7 cellular contexts compared by ENCODE assay signal in genomic region chr4:4047202-4047601, GRCh38.
DNase-seq lines count a peak whose midpoint lies in the region; FAIRE-seq and TF ChIP-seq lines count a peak whose summit lies in the region.
"Not testable (repeated sequence)": the region's sequence is repeated elsewhere in the genome, so short reads cannot be mapped to it uniquely, and the experiment has no call there.

No MANE protein-coding gene starts in this region.

- not testable (repeated sequence) for H4K8ac ChIP-seq in trophoblast cell (ENCODE audit: low read depth, low read length)

- H3K9ac ChIP-seq in OCI-LY3 (ENCODE audit: low read length); trophoblast cell (ENCODE audit: low read length): not testable (repeated sequence)

- H3K14ac ChIP-seq in trophoblast cell (ENCODE audit: low read length), result not testable (repeated sequence)

- not testable (repeated sequence) for H2BK5ac ChIP-seq in trophoblast cell (ENCODE audit: low read depth, low read length, poor library complexity)

- not testable (repeated sequence) for H2AFZ ChIP-seq in OCI-LY3 (ENCODE audit: low read depth, low read length); trophoblast cell (ENCODE audit: insufficient read depth, low read length, poor library complexity)

- not testable (repeated sequence) for TF ChIP-seq CTCF in OCI-LY3 (IDR thresholded peaks at IDR 0.05; ENCODE audit: low read depth, low read length); glutamatergic neuron (IDR thresholded peaks at IDR 0.05; ENCODE audit: partially characterized antibody, unreplicated experiment); mesothelial cell of epicardium (IDR thresholded peaks at IDR 0.05; ENCODE audit: unreplicated experiment)

- not testable (repeated sequence) for H3K27ac ChIP-seq in OCI-LY3 (ENCODE audit: low read length); trophoblast cell (ENCODE audit: low read depth, low read length)

- not testable (repeated sequence) for H3K4ac ChIP-seq in trophoblast cell (ENCODE audit: low read depth, low read length)

- not testable (repeated sequence) for H3K23ac ChIP-seq in trophoblast cell (ENCODE audit: low read length)

- not testable (repeated sequence) for H3K79me1 ChIP-seq in trophoblast cell (ENCODE audit: low read length)

- H3K9me3 Mint-ChIP-seq in activated naive CD8-positive, alpha-beta T cell (ENCODE audit: low read depth); glutamatergic neuron (ENCODE audit: unreplicated experiment): not testable (repeated sequence)
- H3K9me3 Mint-ChIP-seq in mesothelial cell of epicardium, result peaks cover 14% of the 10 kb centered on the region

- no CpG with 5 or more reads among the region's 12 CpGs for WGBS in trophoblast cell (ENCODE audit: extremely low coverage, insufficient coverage, insufficient read length)

- H3K4me2 ChIP-seq in OCI-LY3 (ENCODE audit: low read length), result peak overlapping the region; percentile 24; the same call in 1 of the 2 replicates
- peak overlapping the region; percentile 26 for H3K4me2 ChIP-seq in trophoblast cell (ENCODE audit: low read length)

- not testable (repeated sequence) for H3K27me3 ChIP-seq in OCI-LY3 (ENCODE audit: low read depth, low read length); trophoblast cell (ENCODE audit: insufficient read depth, low read length)

- not testable (repeated sequence) for DNase-seq in GM12891 (ENCODE audit: insufficient read length, low spot score); glutamatergic neuron; mesothelial cell of epicardium (ENCODE audit: low spot score in 2 of 2, unreplicated experiment in 2 of 2); trophoblast cell

- peak overlapping the region; percentile 67 for H3K4me3 Mint-ChIP-seq in activated naive CD8-positive, alpha-beta T cell
- H3K4me3 Mint-ChIP-seq in glutamatergic neuron (ENCODE audit: unreplicated experiment), result peak overlapping the region; percentile 86
- H3K4me3 Mint-ChIP-seq in mesothelial cell of epicardium, result peak overlapping the region; percentile 59

- H3K4me1 Mint-ChIP-seq in activated naive CD8-positive, alpha-beta T cell (ENCODE audit: low read depth), result peaks cover 14% of the 10 kb centered on the region
- peaks cover 20% of the 10 kb centered on the region for H3K4me1 Mint-ChIP-seq in glutamatergic neuron (ENCODE audit: low read depth, unreplicated experiment)
- H3K4me1 Mint-ChIP-seq in mesothelial cell of epicardium, result peaks cover 26% of the 10 kb centered on the region

- not testable (repeated sequence) for H4K91ac ChIP-seq in trophoblast cell (ENCODE audit: low read depth, low read length)

- H3K4me1 ChIP-seq in OCI-LY3 (ENCODE audit: low read length); trophoblast cell (ENCODE audit: control insufficient read depth in 1 of 2, insufficient read depth in 2 of 2, low read length in 2 of 2): not testable (repeated sequence)

- H2BK120ac ChIP-seq in trophoblast cell (ENCODE audit: insufficient read depth, low read length, poor library complexity), result not testable (repeated sequence)

- not testable (repeated sequence) for H3K4me3 ChIP-seq in OCI-LY3 (ENCODE audit: low read length); trophoblast cell (ENCODE audit: low read depth, low read length)
- peak overlapping the region; percentile 42 for H3K4me3 ChIP-seq in iPS-18c (ENCODE audit: insufficient read depth, low read depth, low read length)

- peaks cover 35% of the 10 kb centered on the region for H3K27me3 Mint-ChIP-seq in activated naive CD8-positive, alpha-beta T cell
- not testable (repeated sequence) for H3K27me3 Mint-ChIP-seq in glutamatergic neuron (ENCODE audit: unreplicated experiment)
- H3K27me3 Mint-ChIP-seq in mesothelial cell of epicardium (ENCODE audit: low read depth), result peaks cover 36% of the 10 kb centered on the region

- FAIRE-seq in GM12891 (lab: Jason Lieb, UNC), result not testable (repeated sequence)

- H3K18ac ChIP-seq in trophoblast cell (ENCODE audit: low read length), result not testable (repeated sequence)

- H3K36me3 ChIP-seq in OCI-LY3 (replicated peaks; ENCODE audit: low read depth, low read length); trophoblast cell (ENCODE audit: control insufficient read depth in 1 of 2, insufficient read depth in 2 of 2, low read length in 2 of 2): not testable (repeated sequence)

- H4K12ac ChIP-seq in trophoblast cell (ENCODE audit: low read depth, low read length), result not testable (repeated sequence)

- not testable (repeated sequence) for H3K27ac Mint-ChIP-seq in activated naive CD8-positive, alpha-beta T cell
- H3K27ac Mint-ChIP-seq in glutamatergic neuron (ENCODE audit: unreplicated experiment) (peak overlapping the region; percentile 82), mesothelial cell of epicardium (peak overlapping the region; percentile 41)

- H2AK5ac ChIP-seq in trophoblast cell (ENCODE audit: low read length), result not testable (repeated sequence)

- H3K9me3 ChIP-seq in OCI-LY3 (ENCODE audit: insufficient read depth, low read length); iPS-18c (ENCODE audit: control insufficient read depth, insufficient read depth, low read length); trophoblast cell (ENCODE audit: insufficient read depth, low read depth, low read length): not testable (repeated sequence)

- H3K79me2 ChIP-seq in OCI-LY3 (ENCODE audit: low read length); trophoblast cell (ENCODE audit: control insufficient read depth, insufficient read depth, low read length, poor library complexity): not testable (repeated sequence)

- TF ChIP-seq POLR2A in GM12891 (IDR thresholded peaks at IDR 0.05; ENCODE audit: low read depth, low read length), result not testable (repeated sequence)

- H2BK12ac ChIP-seq in trophoblast cell (ENCODE audit: low read length), result not testable (repeated sequence)

- H4K20me1 ChIP-seq in OCI-LY3 (ENCODE audit: insufficient read depth, low read length), result not testable (repeated sequence)

- H3K36me3 Mint-ChIP-seq in activated naive CD8-positive, alpha-beta T cell; glutamatergic neuron (ENCODE audit: unreplicated experiment): not testable (repeated sequence)
- H3K36me3 Mint-ChIP-seq in mesothelial cell of epicardium, result peaks cover 16% of the 10 kb centered on the region

TF ChIP-seq in GM12891, 5 proteins besides CTCF, POLR2A, EP300 and RAD21:
- peak; percentile 36; the same call in 1 of the 2 replicates for TF ChIP-seq SPI1 (IDR thresholded peaks at IDR 0.05; ENCODE audit: low read depth, low read length)
